8 cellular contexts compared by ENCODE assay signal in genomic region chr17:76384987-76385891, GRCh38. TPM values are rescaled to one million over a fixed set of nuclear protein-coding genes. Genes with fewer than 3 reads are reported as not detected.
DNase-seq lines count a peak whose midpoint lies in the region; ATAC-seq, FAIRE-seq and TF ChIP-seq lines count a peak whose summit lies in the region.
"Had no signal": no experiment of that assay in that cellular context is flagged by ENCODE, and none has a peak within 500 bp of the region (broad histone marks: within the 10 kb centered on the region; RNA-seq: fewer than 3 reads in every experiment).

No MANE protein-coding gene starts in this region.

- ATAC-seq in RWPE2 (ENCODE audit: low read depth) = peak; percentile 4; the same call in 2 of the 3 replicates

- H2AK5ac ChIP-seq in H9 (ENCODE audit: insufficient read length, low read length) = no peak overlapping the region

- H3K56ac ChIP-seq in H9 (ENCODE audit: insufficient read length, low read depth, low read length) = no peak overlapping the region

- peaks cover 29 to 40% of the 10 kb centered on the region in 2 experiments for H3K4me1 Mint-ChIP-seq in H9

- H3K9me3 Mint-ChIP-seq in H9 = no peaks in the 10 kb centered on the region

- H3K36me3 ChIP-seq in RWPE2 (ENCODE audit: low read depth) (peaks cover 13% of the 10 kb centered on the region), skeletal muscle tissue (ENCODE audit: control insufficient read depth in 3 of 3, insufficient read depth in 3 of 3, low read length in 3 of 3) (peaks cover 2 to 8% (median 5%) of the 10 kb centered on the region in 3 donors), small intestine (ENCODE audit: control insufficient read depth in 2 of 2, insufficient read depth in 2 of 2, low read length in 2 of 2) (no peaks in the 10 kb centered on the region)

- no peak overlapping the region for H3K23ac ChIP-seq in H9 (ENCODE audit: insufficient read length, low read depth, low read length)

- H3K27me3 ChIP-seq in H9 (ENCODE audit: insufficient read depth, low read length) = peaks cover 16% of the 10 kb centered on the region; the same call in 1 of the 2 replicates
- no peaks in the 10 kb centered on the region for H3K27me3 ChIP-seq in RWPE2 (ENCODE audit: insufficient read depth, poor library complexity, severe bottlenecking)
- H3K27me3 ChIP-seq in skeletal muscle tissue (ENCODE audit: control insufficient read depth in 3 of 3, insufficient read depth in 3 of 3, low read length in 3 of 3) = peaks cover 0 to 14% (median 0%) of the 10 kb centered on the region in 3 donors
- no peaks in the 10 kb centered on the region for H3K27me3 ChIP-seq in small intestine (ENCODE audit: control insufficient read depth in 2 of 2, insufficient read depth in 2 of 2, low read length in 2 of 2)

- no peak overlapping the region for H3K14ac ChIP-seq in H9 (ENCODE audit: insufficient read depth, low read length)

- H3K27ac ChIP-seq in H9 (ENCODE audit: insufficient read length, low read depth, low read length) (no peak overlapping the region), RWPE2 (ENCODE audit: poor library complexity, severe bottlenecking) (peak overlapping the region; percentile 84), skeletal muscle tissue (ENCODE audit: low read depth, low read length) (peak overlapping the region; percentile 75), small intestine (ENCODE audit: low read depth in 1 of 2, low read length in 1 of 2) (peak overlapping the region in 1 of 2 donors; percentile 83)

- H3K79me1 ChIP-seq in H9 (ENCODE audit: insufficient read depth, low read depth, low read length, poor library complexity, severe bottlenecking) = no peaks in the 10 kb centered on the region

- H2BK15ac ChIP-seq in H9 (ENCODE audit: low read depth, low read length) = no peak overlapping the region

- H3K4me3 Mint-ChIP-seq in H9 = peak overlapping the region in 1 of 2 experiments; percentile 68; a peak in 2 of 5 replicates

- H4K20me1 ChIP-seq in H9 (ENCODE audit: control insufficient read depth, insufficient read depth, insufficient read length) = no peaks in the 10 kb centered on the region

- TF ChIP-seq CTCF in H9 (conservative IDR thresholded peaks at IDR 0.05) = no peak
- no peak for TF ChIP-seq CTCF in RWPE2 (IDR thresholded peaks at IDR 0.05; ENCODE audit: poor library complexity, severe bottlenecking)
- TF ChIP-seq CTCF in D721Med (IDR thresholded peaks at IDR 0.05; ENCODE audit: insufficient read depth, missing control alignments) = no peak

- H3K27me3 Mint-ChIP-seq in H9 (ENCODE audit: low read depth) = peaks cover 56% of the 10 kb centered on the region

- no peak overlapping the region for H4K91ac ChIP-seq in H9 (ENCODE audit: insufficient read length, low read depth, low read length)

- no peak overlapping the region for H3K9ac ChIP-seq in H9 (ENCODE audit: extremely low read depth, insufficient read length, low read length)
- peak overlapping the region; percentile 57 to 74 (median 59) for H3K9ac ChIP-seq in skeletal muscle tissue (ENCODE audit: low read depth in 1 of 3, low read length in 3 of 3)

- H3K4me2 ChIP-seq in H9 (ENCODE audit: insufficient read depth, insufficient read length, low read length) = peak overlapping the region; percentile 79

- DNase-seq in H9 (peak; percentile 55), RWPE2 (ENCODE audit: low spot score) (peak; percentile 88), amniotic epithelial cell (ENCODE audit: low read depth) (peak; percentile 45), small intestine (no peak), D721Med (ENCODE audit: insufficient read length, low spot score) (no peak)

- H3K79me2 ChIP-seq in H9 (ENCODE audit: insufficient read depth, low read length) = no peaks in the 10 kb centered on the region

- no CpG with 5 or more reads among the region's 74 CpGs for WGBS in H9 (ENCODE audit: extremely low coverage, insufficient read length, low lambda C conversion rate)
- 1% methylated on average over 70 to 74 of the region's 74 CpGs for WGBS in small intestine, 3 donors

- H2BK120ac ChIP-seq in H9 (ENCODE audit: low read depth, low read length, poor library complexity, severe bottlenecking) = no peak overlapping the region

- no peak overlapping the region for H2AFZ ChIP-seq in H9 (ENCODE audit: low read length)

- H3K27ac Mint-ChIP-seq in H9 = no peak overlapping the region

- H3K4me1 ChIP-seq in H9 (ENCODE audit: insufficient read depth, low read length) (peaks cover 7% of the 10 kb centered on the region; the same call in 1 of the 2 replicates), RWPE2 (ENCODE audit: insufficient read depth, poor library complexity, severe bottlenecking) (no peaks in the 10 kb centered on the region), skeletal muscle tissue (ENCODE audit: control insufficient read depth in 3 of 3, insufficient read depth in 3 of 3, low read length in 3 of 3) (peaks cover 22 to 49% (median 31%) of the 10 kb centered on the region in 3 donors), small intestine (ENCODE audit: control insufficient read depth in 2 of 2, insufficient read depth in 1 of 2, low read depth in 1 of 2, low read length in 1 of 2) (no peaks in the 10 kb centered on the region)

- no peak overlapping the region for H3K18ac ChIP-seq in H9 (ENCODE audit: insufficient read length, low read depth, low read length)

- peaks cover 17% of the 10 kb centered on the region for H3K23me2 ChIP-seq in H9 (ENCODE audit: insufficient read length, low read depth, low read length, poor library complexity, severe bottlenecking)

- H2BK5ac ChIP-seq in H9 (ENCODE audit: insufficient read length, low read length) = no peak overlapping the region

- H3K4me3 ChIP-seq in RWPE2 (ENCODE audit: severe bottlenecking) (peak overlapping the region; percentile 49), iPS-11a (ENCODE audit: low read depth, low read length) (peak overlapping the region; percentile 6), skeletal muscle tissue (ENCODE audit: low read length in 3 of 3) (peak overlapping the region; percentile 59 to 73 (median 72)), small intestine (ENCODE audit: low read depth in 1 of 2, low read length in 2 of 2) (peak overlapping the region in 1 of 2 donors; percentile 66)

- peaks cover 2 to 12% (median 2%) of the 10 kb centered on the region in 3 experiments; a peak in 5 of 7 replicates for H3K36me3 Mint-ChIP-seq in H9 (ENCODE audit: insufficient read depth in 1 of 3, low read depth in 3 of 3)

- H2BK12ac ChIP-seq in H9 (ENCODE audit: insufficient read length, low read depth, low read length) = no peak overlapping the region

- no peak overlapping the region for H4K8ac ChIP-seq in H9 (replicated peaks; ENCODE audit: insufficient read length, low read depth, low read length)

- no peak overlapping the region for H3K4ac ChIP-seq in H9 (ENCODE audit: low read depth, low read length)

- H3K9me3 ChIP-seq in H9 (ENCODE audit: control insufficient read depth, low read depth, low read length) (no peaks in the 10 kb centered on the region), RWPE2 (ENCODE audit: severe bottlenecking) (no peaks in the 10 kb centered on the region), skeletal muscle tissue (ENCODE audit: control insufficient read depth in 3 of 3, low read length in 3 of 3) (no peaks in the 10 kb centered on the region), small intestine (ENCODE audit: control insufficient read depth, low read depth) (no peaks in the 10 kb centered on the region)

- no peak overlapping the region for H2BK20ac ChIP-seq in H9 (ENCODE audit: low read depth, low read length, poor library complexity, severe bottlenecking)

- FAIRE-seq in small intestine (lab: Jason Lieb, UNC) = no peak
- FAIRE-seq in D721Med (lab: Jason Lieb, UNC) = no peak
- FAIRE-seq: endometrium had no signal

- no peak overlapping the region for H3T11ph ChIP-seq in H9 (ENCODE audit: low read length)

- H4K5ac ChIP-seq in H9 (ENCODE audit: insufficient read length, low read depth, low read length) = no peak overlapping the region

RNA-seq across cellular contexts. Expression of gene SPHK1, which starts 0.8 kb away (rescaled TPM):
- total RNA-seq in H9 (2021) (1.4 and 1.8 TPM in 2 replicates), skeletal muscle tissue (2.1 TPM)
- 10 to 100 TPM; 10.5 to 12.7 (median 11.6) TPM for polyA plus RNA-seq in small intestine

RNA-seq across cellular contexts. Expression of gene PRPSAP1, which starts 31.5 kb away (rescaled TPM):
- 38.4 and 40.2 TPM in 2 replicates for total RNA-seq in H9 (2021)
- 24.0 TPM for total RNA-seq in skeletal muscle tissue
- polyA plus RNA-seq in small intestine = 10 to 100 TPM; 32.2 to 34.9 (median 32.5) TPM

Comparison
In these comparisons a context has a peak if more than half of its experiments do, and no peak if none do; other contexts are left out.
1. DNase-seq: peak in H9 (single experiment), RWPE2 (single experiment) and amniotic epithelial cell (single experiment); none in small intestine (single experiment) and D721Med (single experiment).